In the genomic region with DNA sequence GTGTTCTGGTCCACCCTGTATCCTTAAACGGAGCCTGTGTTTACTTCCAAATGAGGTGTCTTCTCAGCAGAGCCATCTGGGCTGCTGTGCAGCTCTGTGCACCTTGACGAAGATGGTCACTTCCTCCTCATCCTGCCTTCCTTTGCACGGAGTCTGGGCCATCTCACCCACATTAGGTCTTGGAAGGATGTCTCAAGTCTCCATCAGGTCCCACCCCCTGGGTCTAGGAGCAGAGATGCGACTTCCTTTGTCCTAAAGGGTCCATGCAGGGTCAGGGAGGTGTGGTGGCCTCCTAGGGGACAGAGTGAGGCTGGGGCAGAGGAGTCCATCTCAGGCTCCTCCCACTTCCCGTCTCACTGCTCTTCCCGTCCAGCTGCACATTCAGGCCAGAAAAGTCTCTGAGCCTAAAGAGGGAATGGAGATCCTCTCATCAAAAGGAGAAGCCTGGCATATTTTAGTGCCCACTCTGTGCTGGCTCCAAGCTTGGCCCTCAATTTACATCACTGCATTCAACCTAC, we compare ENCODE assay signal across 1 cellular context.
TF ChIP-seq lines count a peak whose summit lies in the region.

No MANE protein-coding gene starts in this region.

TF ChIP-seq in SK-N-SH treated with all-trans-retinoic acid at 6 μM for 48 hours, 23 proteins besides CTCF, POLR2A, EP300 and RAD21 (continued from another document):
- TF ChIP-seq, protein P1, sequence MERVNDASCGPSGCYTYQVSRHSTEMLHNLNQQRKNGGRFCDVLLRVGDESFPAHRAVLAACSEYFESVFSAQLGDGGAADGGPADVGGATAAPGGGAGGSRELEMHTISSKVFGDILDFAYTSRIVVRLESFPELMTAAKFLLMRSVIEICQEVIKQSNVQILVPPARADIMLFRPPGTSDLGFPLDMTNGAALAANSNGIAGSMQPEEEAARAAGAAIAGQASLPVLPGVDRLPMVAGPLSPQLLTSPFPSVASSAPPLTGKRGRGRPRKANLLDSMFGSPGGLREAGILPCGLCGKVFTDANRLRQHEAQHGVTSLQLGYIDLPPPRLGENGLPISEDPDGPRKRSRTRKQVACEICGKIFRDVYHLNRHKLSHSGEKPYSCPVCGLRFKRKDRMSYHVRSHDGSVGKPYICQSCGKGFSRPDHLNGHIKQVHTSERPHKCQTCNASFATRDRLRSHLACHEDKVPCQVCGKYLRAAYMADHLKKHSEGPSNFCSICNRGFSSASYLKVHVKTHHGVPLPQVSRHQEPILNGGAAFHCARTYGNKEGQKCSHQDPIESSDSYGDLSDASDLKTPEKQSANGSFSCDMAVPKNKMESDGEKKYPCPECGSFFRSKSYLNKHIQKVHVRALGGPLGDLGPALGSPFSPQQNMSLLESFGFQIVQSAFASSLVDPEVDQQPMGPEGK (CRISPR knock-in tag; IDR thresholded peaks at IDR 0.05; ENCODE audit: borderline replicate concordance), result no peak
- TF ChIP-seq, protein P2, sequence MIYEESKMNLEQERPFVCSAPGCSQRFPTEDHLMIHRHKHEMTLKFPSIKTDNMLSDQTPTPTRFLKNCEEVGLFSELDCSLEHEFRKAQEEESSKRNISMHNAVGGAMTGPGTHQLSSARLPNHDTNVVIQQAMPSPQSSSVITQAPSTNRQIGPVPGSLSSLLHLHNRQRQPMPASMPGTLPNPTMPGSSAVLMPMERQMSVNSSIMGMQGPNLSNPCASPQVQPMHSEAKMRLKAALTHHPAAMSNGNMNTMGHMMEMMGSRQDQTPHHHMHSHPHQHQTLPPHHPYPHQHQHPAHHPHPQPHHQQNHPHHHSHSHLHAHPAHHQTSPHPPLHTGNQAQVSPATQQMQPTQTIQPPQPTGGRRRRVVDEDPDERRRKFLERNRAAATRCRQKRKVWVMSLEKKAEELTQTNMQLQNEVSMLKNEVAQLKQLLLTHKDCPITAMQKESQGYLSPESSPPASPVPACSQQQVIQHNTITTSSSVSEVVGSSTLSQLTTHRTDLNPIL (CRISPR knock-in tag; IDR thresholded peaks at IDR 0.05; ENCODE audit: low read depth), result no peak
- no peak for TF ChIP-seq OSR1 (CRISPR knock-in tag; IDR thresholded peaks at IDR 0.05)
- no peak for TF ChIP-seq ZNF565 (CRISPR knock-in tag; conservative IDR thresholded peaks at IDR 0.05; ENCODE audit: low read depth)
TF ChIP-seq in SK-N-SH treated with all-trans-retinoic acid at 6 μM for 48 hours: peak in this region for 0.
